ENCODE assay signal across 1 cellular context in genomic region chr4:74104145-74104544, GRCh38.
TF ChIP-seq lines count a peak whose summit lies in the region.

No MANE protein-coding gene starts in this region.

TF ChIP-seq in HepG2, 621 proteins besides CTCF, POLR2A, EP300 and RAD21 (continued from another document and continues in another):
- TF ChIP-seq ZNF597 (CRISPR knock-in tag; IDR thresholded peaks at IDR 0.05) (no peak), PCBP2 (optimal IDR thresholded peaks at IDR 0.05; ENCODE audit: low read depth, low read length, poor library complexity, severe bottlenecking) (no peak), ZBTB7A (CRISPR knock-in tag; IDR thresholded peaks at IDR 0.05) (no peak), HMG20A (CRISPR knock-in tag; IDR thresholded peaks at IDR 0.05; ENCODE audit: borderline replicate concordance) (peak; percentile 59), TMF1 (CRISPR knock-in tag; IDR thresholded peaks at IDR 0.05; ENCODE audit: low read depth) (no peak), ZNF160 (CRISPR knock-in tag; IDR thresholded peaks at IDR 0.05) (no peak), ZSCAN22 (CRISPR knock-in tag; IDR thresholded peaks at IDR 0.05) (no peak), NR2F1 (CRISPR knock-in tag; IDR thresholded peaks at IDR 0.05) (no peak), ZNF816 (CRISPR knock-in tag; IDR thresholded peaks at IDR 0.05; ENCODE audit: borderline replicate concordance) (no peak), FLYWCH1 (CRISPR knock-in tag; IDR thresholded peaks at IDR 0.05) (no peak), ZXDC (CRISPR knock-in tag; IDR thresholded peaks at IDR 0.05) (no peak), GTF3A (CRISPR knock-in tag; conservative IDR thresholded peaks at IDR 0.05) (no peak), BCL6 (CRISPR knock-in tag; IDR thresholded peaks at IDR 0.05) (0 out of 2 replicates have a peak, but pooled peaks have one; percentile 19), ZNF629 (CRISPR knock-in tag; conservative IDR thresholded peaks at IDR 0.05) (no peak), ZNF878 (CRISPR knock-in tag; IDR thresholded peaks at IDR 0.05) (no peak), SNAPC4 (CRISPR knock-in tag; IDR thresholded peaks at IDR 0.05) (no peak), ZFP62 (CRISPR knock-in tag; IDR thresholded peaks at IDR 0.05) (no peak), ZNF749 (CRISPR knock-in tag; IDR thresholded peaks at IDR 0.05; ENCODE audit: borderline replicate concordance) (no peak), NFATC3 (CRISPR knock-in tag; IDR thresholded peaks at IDR 0.05) (no peak), TBX3 (IDR thresholded peaks at IDR 0.05; ENCODE audit: borderline replicate concordance) (no peak), ZNF296 (CRISPR knock-in tag; conservative IDR thresholded peaks at IDR 0.05) (no peak), MAF1 (CRISPR knock-in tag; IDR thresholded peaks at IDR 0.05; ENCODE audit: borderline replicate concordance) (no peak), POLR2AphosphoS5 (IDR thresholded peaks at IDR 0.05; ENCODE audit: low read depth, low read length) (no peak), BRF2 (CRISPR knock-in tag; IDR thresholded peaks at IDR 0.05) (no peak), CEBPB (IDR thresholded peaks at IDR 0.05; ENCODE audit: borderline replicate concordance, low read depth, low read length) (peak; percentile 25; the same call in 1 of the 2 replicates), ZNF205 (CRISPR knock-in tag; IDR thresholded peaks at IDR 0.05) (no peak), ATF4 (CRISPR knock-in tag; IDR thresholded peaks at IDR 0.05) (0 out of 4 replicates have a peak, but pooled peaks of 1 of the 2 experiments have one; percentile 15), ZNF564 (CRISPR knock-in tag; IDR thresholded peaks at IDR 0.05) (no peak), MEIS2 (CRISPR knock-in tag; IDR thresholded peaks at IDR 0.05) (no peak), ZNF124 (CRISPR knock-in tag; IDR thresholded peaks at IDR 0.05) (no peak), THAP7 (CRISPR knock-in tag; IDR thresholded peaks at IDR 0.05) (no peak), KDM1A (CRISPR knock-in tag; IDR thresholded peaks at IDR 0.05) (peak; percentile 48; the same call in 1 of the 2 replicates), KAT7 (CRISPR knock-in tag; IDR thresholded peaks at IDR 0.05; ENCODE audit: borderline replicate concordance) (no peak), HNRNPUL1 (IDR thresholded peaks at IDR 0.05; ENCODE audit: low read depth, low read length) (no peak), ZBTB3 (CRISPR knock-in tag; IDR thresholded peaks at IDR 0.05; ENCODE audit: borderline replicate concordance, low read depth) (no peak), SUZ12 (IDR thresholded peaks at IDR 0.05; ENCODE audit: low read depth, low read length) (no peak), SIN3B (IDR thresholded peaks at IDR 0.05; ENCODE audit: low read length) (no peak), NCOA2 (CRISPR knock-in tag; IDR thresholded peaks at IDR 0.05) (peak; percentile 76), NFAT5 (CRISPR knock-in tag; IDR thresholded peaks at IDR 0.05) (no peak), FOXP1 (IDR thresholded peaks at IDR 0.05) (no peak), FOXP1 (CRISPR knock-in tag; IDR thresholded peaks at IDR 0.05) (no peak), ZBTB20 (CRISPR knock-in tag; IDR thresholded peaks at IDR 0.05; ENCODE audit: borderline replicate concordance, low read depth) (no peak), MXD4 (CRISPR knock-in tag; IDR thresholded peaks at IDR 0.05) (no peak), NFKBIZ (CRISPR knock-in tag; IDR thresholded peaks at IDR 0.05) (peak; percentile 55; the same call in 1 of the 2 replicates), BORCS8-MEF2B (CRISPR knock-in tag; IDR thresholded peaks at IDR 0.05) (no peak), TFE3 (CRISPR knock-in tag; IDR thresholded peaks at IDR 0.05) (no peak), PRPF4 (IDR thresholded peaks at IDR 0.05; ENCODE audit: low read depth, low read length, poor library complexity, severe bottlenecking) (no peak)
